In genomic region chr7:43303740-43304241, GRCh38 we compare ENCODE assay signal across 10 cellular contexts.
A peak's percentile ranks its signal among the peaks of the same experiment; 100 is the strongest.
DNase-seq lines count a peak whose midpoint lies in the region; ATAC-seq and TF ChIP-seq lines count a peak whose summit lies in the region.
"Had no signal": no experiment of that assay in that cellular context is flagged by ENCODE, and none has a peak within 500 bp of the region (broad histone marks: within the 10 kb centered on the region; RNA-seq: fewer than 3 reads in every experiment).

No MANE protein-coding gene starts in this region.

- H3K4me3 Mint-ChIP-seq in stimulated activated naive B cell treated with anti-CD40 and anti-IgM and Interleukin-4, amounts not matched to agents 10 μg/mL and 1 μg/mL and 100 μg/mL, for 72 hours: no peak overlapping the region
- H3K4me3 Mint-ChIP-seq: T-helper 1 cell treated with Interleukin-12 subunit alpha and Interleukin-12 subunit beta and Interleukin-4 antibody, amounts not matched to agents 30 μg/mL and 1 μg/mL, for 36 hours had no signal

- no peaks in the 10 kb centered on the region for H3K9me3 Mint-ChIP-seq in stimulated activated naive B cell treated with anti-CD40 and anti-IgM and Interleukin-4, amounts not matched to agents 10 μg/mL and 1 μg/mL and 100 μg/mL, for 72 hours
- H3K9me3 Mint-ChIP-seq: T-helper 1 cell treated with Interleukin-12 subunit alpha and Interleukin-12 subunit beta and Interleukin-4 antibody, amounts not matched to agents 30 μg/mL and 1 μg/mL, for 36 hours had no signal

- intact Hi-C loops in esophagus muscularis mucosa (cut with DNase I): no loop called here

- H3K36me3 Mint-ChIP-seq in stimulated activated naive B cell treated with anti-CD40 and anti-IgM and Interleukin-4, amounts not matched to agents 10 μg/mL and 1 μg/mL and 100 μg/mL, for 72 hours: no peaks in the 10 kb centered on the region

- no peak overlapping the region for H3K27ac ChIP-seq in esophagus muscularis mucosa (replicated peaks in 1 of 4)
- H3K27ac ChIP-seq: pancreas had no signal

- no peaks in the 10 kb centered on the region for H3K4me1 ChIP-seq in esophagus muscularis mucosa
- H3K4me1 ChIP-seq: pancreas had no signal

- no peaks in the 10 kb centered on the region for H3K4me1 Mint-ChIP-seq in stimulated activated naive B cell treated with anti-CD40 and anti-IgM and Interleukin-4, amounts not matched to agents 10 μg/mL and 1 μg/mL and 100 μg/mL, for 72 hours

- H3K4me3 ChIP-seq in esophagus muscularis mucosa: no peak overlapping the region
- H3K4me3 ChIP-seq: pancreas had no signal

- no peak for TF ChIP-seq POLR2A in esophagus muscularis mucosa (IDR thresholded peaks at IDR 0.05; ENCODE audit: low read depth)

- peak; percentile 45 to 46 for ATAC-seq in stimulated activated naive B cell treated with anti-CD40 and anti-IgM and Interleukin-4, amounts not matched to agents 10 μg/mL and 1 μg/mL and 100 μg/mL, for 72 hours (replicated peaks)
- ATAC-seq in HG02623 (IDR thresholded peaks at IDR 0.05; ENCODE audit: unreplicated experiment) (no peak), HG02840 (IDR thresholded peaks at IDR 0.05; ENCODE audit: low FRiP score, unreplicated experiment) (no peak)
- ATAC-seq: pancreas had no signal

- H3K36me3 ChIP-seq in esophagus muscularis mucosa: no peaks in the 10 kb centered on the region
- H3K36me3 ChIP-seq: pancreas had no signal

- TF ChIP-seq CTCF in esophagus muscularis mucosa (IDR thresholded peaks at IDR 0.05): no peak

- H3K9me3 ChIP-seq in esophagus muscularis mucosa: no peaks in the 10 kb centered on the region
- H3K9me3 ChIP-seq: pancreas had no signal

- H3K27me3 Mint-ChIP-seq in stimulated activated naive B cell treated with anti-CD40 and anti-IgM and Interleukin-4, amounts not matched to agents 10 μg/mL and 1 μg/mL and 100 μg/mL, for 72 hours: peaks cover 12 to 14% of the 10 kb centered on the region in 2 donors

- H3K27me3 ChIP-seq in esophagus muscularis mucosa: peaks cover 0 to 21% (median 0%) of the 10 kb centered on the region in 4 donors
- H3K27me3 ChIP-seq: pancreas had no signal

- 38% methylated on average over 4 of the region's 4 CpGs for WGBS in esophagus muscularis mucosa

- DNase-seq in activated T-cell treated with anti-CD3 and anti-CD28 coated beads for 24 hours (ENCODE audit: low read depth) (peak; percentile 48), activated T-cell treated with anti-CD3 and anti-CD28 coated beads for 4 hours (peak; percentile 56), kidney tubule cell (ENCODE audit: low spot score) (peak; percentile 17), esophagus muscularis mucosa (ENCODE audit: extremely low spot score) (no peak)
- no peak for DNase-seq in activated T-cell treated with anti-CD3 and anti-CD28 coated beads, Interleukin-2, amount 50 U/mL, for 1 hour
- DNase-seq in stimulated activated naive B cell treated with anti-CD40 and anti-IgM and Interleukin-4, amounts not matched to agents 10 μg/mL and 1 μg/mL and 100 μg/mL, for 72 hours: no peak
- DNase-seq: pancreas had no signal

- H3K27ac Mint-ChIP-seq in stimulated activated naive B cell treated with anti-CD40 and anti-IgM and Interleukin-4, amounts not matched to agents 10 μg/mL and 1 μg/mL and 100 μg/mL, for 72 hours: no peak overlapping the region
- H3K27ac Mint-ChIP-seq: T-helper 1 cell treated with Interleukin-12 subunit alpha and Interleukin-12 subunit beta and Interleukin-4 antibody, amounts not matched to agents 30 μg/mL and 1 μg/mL, for 36 hours had no signal

- no peak for TF ChIP-seq EP300 in esophagus muscularis mucosa (IDR thresholded peaks at IDR 0.05)

Comparison
In these comparisons a context has a peak if more than half of its experiments do, and no peak if none do; other contexts are left out.
1. DNase-seq: peak in activated T-cell treated with anti-CD3 and anti-CD28 coated beads for 24 hours (single experiment), activated T-cell treated with anti-CD3 and anti-CD28 coated beads for 4 hours (single experiment) and kidney tubule cell (single experiment); none in activated T-cell treated with anti-CD3 and anti-CD28 coated beads, Interleukin-2, amount 50 U/mL, for 1 hour (single experiment), stimulated activated naive B cell treated with anti-CD40 and anti-IgM and Interleukin-4, amounts not matched to agents 10 μg/mL and 1 μg/mL and 100 μg/mL, for 72 hours (single experiment) and esophagus muscularis mucosa (single experiment).
2. ATAC-seq: peak in stimulated activated naive B cell treated with anti-CD40 and anti-IgM and Interleukin-4, amounts not matched to agents 10 μg/mL and 1 μg/mL and 100 μg/mL, for 72 hours (2 of 2); none in HG02623 (single experiment) and HG02840 (single experiment).